2 cellular contexts compared by ENCODE assay signal in genomic region chrX:113986427-113986826, GRCh38.
TF ChIP-seq lines count a peak whose summit lies in the region.

No MANE protein-coding gene starts in this region.

TF ChIP-seq in A549, 52 proteins besides CTCF, POLR2A, EP300 and RAD21:
- TF ChIP-seq EHF (CRISPR knock-in tag; IDR thresholded peaks at IDR 0.05) (no peak), MAZ (IDR thresholded peaks at IDR 0.05; ENCODE audit: borderline replicate concordance, low read depth, low read length) (no peak), JUNB (IDR thresholded peaks at IDR 0.05) (no peak), MAFK (IDR thresholded peaks at IDR 0.05; ENCODE audit: partially characterized antibody) (peak; percentile 47)

TF ChIP-seq in H1, 55 proteins besides CTCF, POLR2A, EP300 and RAD21:
- TF ChIP-seq MAX (IDR thresholded peaks at IDR 0.05) (no peak), TBP (IDR thresholded peaks at IDR 0.05; ENCODE audit: low read depth, low read length) (no peak), CBX5 (IDR thresholded peaks at IDR 0.05; ENCODE audit: low read depth, low read length) (no peak)
